ENCODE assay signal across 14 cellular contexts in the genomic region with DNA sequence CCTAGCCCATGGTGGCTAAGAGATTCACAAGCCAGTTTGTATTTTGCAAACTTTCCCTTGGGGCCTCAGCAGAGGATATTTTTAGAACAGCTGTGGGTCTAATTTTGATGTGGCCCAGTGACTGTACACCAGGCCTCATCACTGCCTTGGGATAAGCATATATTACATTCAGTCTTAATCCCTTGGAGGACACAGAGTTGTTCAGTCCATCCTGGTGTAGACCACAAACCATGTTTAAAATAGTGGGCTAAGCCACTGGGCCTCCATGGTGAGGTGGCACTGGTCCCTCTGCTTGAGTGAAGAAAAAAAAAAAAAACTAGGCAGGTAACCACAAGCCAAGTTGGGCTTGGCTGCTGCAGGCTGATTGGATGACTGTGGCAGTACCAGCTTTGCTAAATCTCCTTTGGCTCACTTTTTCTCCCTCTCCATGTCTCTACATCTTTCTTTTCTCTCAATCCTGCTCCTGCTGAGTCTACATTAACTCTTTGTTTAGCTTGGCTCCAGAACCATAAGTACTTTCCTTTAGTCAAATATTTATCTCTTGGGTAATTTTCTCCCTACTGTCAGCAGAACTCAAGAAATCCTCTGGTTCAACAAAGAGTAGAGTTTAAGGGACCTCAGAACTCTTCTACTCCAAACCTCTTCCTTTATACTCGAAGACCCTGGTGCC.
DNase-seq lines count a peak whose midpoint lies in the region; ATAC-seq and TF ChIP-seq lines count a peak whose summit lies in the region.
"Had no signal": no experiment of that assay in that cellular context is flagged by ENCODE, and none has a peak within 500 bp of the region (broad histone marks: within the 10 kb centered on the region; RNA-seq: fewer than 3 reads in every experiment).

No MANE protein-coding gene starts in this region.

- no peaks in the 10 kb centered on the region for H3K36me3 ChIP-seq in H7 (replicated peaks; ENCODE audit: control insufficient read depth, insufficient read depth, low read length)
- H3K36me3 ChIP-seq: spleen, WERI-Rb-1 had no signal

- H3K27ac Mint-ChIP-seq in stimulated activated naive CD8-positive, alpha-beta T cell treated with anti-CD3 and anti-CD28 coated beads, Interleukin-15, amount 100 ng/mL, for 72 hours = peak overlapping the region; percentile 4 to 42

- H3K4me3 Mint-ChIP-seq in stimulated activated naive CD8-positive, alpha-beta T cell treated with anti-CD3 and anti-CD28 coated beads, Interleukin-15, amount 100 ng/mL, for 72 hours = peak overlapping the region in 1 of 2 donors; percentile 9
- H3K4me3 Mint-ChIP-seq: central memory CD8-positive, alpha-beta T cell had no signal

- H3K27me3 Mint-ChIP-seq in stimulated activated naive CD8-positive, alpha-beta T cell treated with anti-CD3 and anti-CD28 coated beads, Interleukin-15, amount 100 ng/mL, for 72 hours = no peaks in the 10 kb centered on the region
- H3K27me3 Mint-ChIP-seq: central memory CD8-positive, alpha-beta T cell had no signal

- peaks cover 24% of the 10 kb centered on the region for H3K4me1 Mint-ChIP-seq in stimulated activated naive CD8-positive, alpha-beta T cell treated with anti-CD3 and anti-CD28 coated beads, Interleukin-15, amount 100 ng/mL, for 72 hours

- no peak for DNase-seq in stimulated activated naive CD8-positive, alpha-beta T cell treated with anti-CD3 and anti-CD28 coated beads, Interleukin-15, amount 100 ng/mL, for 72 hours
- DNase-seq in stimulated activated naive CD8-positive, alpha-beta T cell treated with anti-CD3 and anti-CD28 coated beads, Interleukin-15, Interleukin-2, amounts not matched to agents 100 U/mL and 50 U/mL, for 24 hours = no peak
- DNase-seq in RPMI7951 (ENCODE audit: low read depth) (peak; percentile 87), left cardiac atrium (no peak), erythroblast (lab: John Stamatoyannopoulos, UW) (no peak), activated gamma-delta T cell treated with Interleukin-2 at 50 U/mL for 16 hours (no peak), H7 (no peak)
- DNase-seq: activated T-cell treated with anti-CD3 and anti-CD28 coated beads, Interleukin-2, amount 50 U/mL, for 1 hour; spleen; WERI-Rb-1 had no signal

- intact Hi-C loops in left cardiac atrium (cut with DNase I) = no loop called here

- no peaks in the 10 kb centered on the region; the same call in 1 of the 2 replicates for H3K27me3 ChIP-seq in H7 (ENCODE audit: control insufficient read depth, insufficient read depth, low read length)
- H3K27me3 ChIP-seq: spleen had no signal

- no peak for TF ChIP-seq POLR2A in erythroblast (IDR thresholded peaks at IDR 0.05; ENCODE audit: low read length)

- ATAC-seq in stimulated activated naive CD8-positive, alpha-beta T cell treated with anti-CD3 and anti-CD28 coated beads, Interleukin-15, amount 100 ng/mL, for 72 hours = peak; percentile 54
- no peak for ATAC-seq in stimulated activated naive CD8-positive, alpha-beta T cell treated with anti-CD3 and anti-CD28 coated beads, Interleukin-15, Interleukin-2, amounts not matched to agents 100 U/mL and 50 U/mL, for 24 hours
- ATAC-seq in left cardiac atrium (peak; percentile 59 to 73), GM21723 (IDR thresholded peaks at IDR 0.05; ENCODE audit: unreplicated experiment) (no peak)
- ATAC-seq: esophagus mucosa had no signal

- H3K4me3 ChIP-seq in H7 (ENCODE audit: insufficient read depth, low read depth, low read length) = no peak overlapping the region
- H3K4me3 ChIP-seq: SK-N-MC, spleen had no signal

- H3K9me3 Mint-ChIP-seq in stimulated activated naive CD8-positive, alpha-beta T cell treated with anti-CD3 and anti-CD28 coated beads, Interleukin-15, amount 100 ng/mL, for 72 hours = no peaks in the 10 kb centered on the region
- H3K9me3 Mint-ChIP-seq: central memory CD8-positive, alpha-beta T cell had no signal

Comparison
In these comparisons a context has a peak if more than half of its experiments do, and no peak if none do; other contexts are left out.
1. ATAC-seq: peak in stimulated activated naive CD8-positive, alpha-beta T cell treated with anti-CD3 and anti-CD28 coated beads, Interleukin-15, amount 100 ng/mL, for 72 hours (single experiment) and left cardiac atrium (2 of 2); none in stimulated activated naive CD8-positive, alpha-beta T cell treated with anti-CD3 and anti-CD28 coated beads, Interleukin-15, Interleukin-2, amounts not matched to agents 100 U/mL and 50 U/mL, for 24 hours (single experiment) and GM21723 (single experiment).